16 cellular contexts compared by ENCODE assay signal in the genomic region with DNA sequence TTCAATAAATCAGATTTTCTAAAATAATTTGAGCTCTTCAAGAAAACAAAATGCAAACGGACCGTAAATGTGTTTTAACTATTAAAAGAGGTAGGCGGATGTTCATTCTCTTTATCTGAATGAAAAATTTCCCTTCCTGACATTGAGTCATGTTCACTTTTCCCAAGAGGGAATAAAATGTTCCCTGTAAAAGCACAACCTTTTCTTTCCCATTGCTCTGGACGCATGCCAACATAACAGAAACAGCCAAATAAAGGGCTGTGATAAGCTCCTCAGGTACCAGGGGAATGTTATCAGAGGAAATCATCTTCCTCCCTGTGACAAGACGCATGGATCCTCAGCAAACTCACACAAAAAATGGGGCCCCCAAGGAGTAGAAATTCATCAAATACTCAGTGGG.
DNase-seq lines count a peak whose midpoint lies in the region; ATAC-seq, FAIRE-seq and TF ChIP-seq lines count a peak whose summit lies in the region.
"Had no signal": no experiment of that assay in that cellular context is flagged by ENCODE, and none has a peak within 500 bp of the region (broad histone marks: within the 10 kb centered on the region; RNA-seq: fewer than 3 reads in every experiment).

No MANE protein-coding gene starts in this region.

- no peaks in the 10 kb centered on the region for H3K36me3 Mint-ChIP-seq in type B pancreatic cell

- no peak overlapping the region for H3K4me3 Mint-ChIP-seq in type B pancreatic cell

- ATAC-seq in heart left ventricle (peak; percentile 57 to 78 (median 72)), Right ventricle myocardium inferior (no peak), GM19328 (IDR thresholded peaks at IDR 0.05; ENCODE audit: unreplicated experiment) (no peak)

- H3K27ac ChIP-seq in heart left ventricle, result no peak overlapping the region
- peak overlapping the region; percentile 41 for H3K27ac ChIP-seq in endothelial cell of umbilical vein (ENCODE audit: insufficient read depth, low read depth, low read length)
- no peak overlapping the region for H3K27ac ChIP-seq in mesendoderm (ENCODE audit: low read depth, low read length)
- H3K27ac ChIP-seq: coronary artery, pancreas had no signal

- H3K27ac Mint-ChIP-seq in type B pancreatic cell, result peak overlapping the region; percentile 16

- H3K27me3 ChIP-seq in heart left ventricle (no peaks in the 10 kb centered on the region), endothelial cell of umbilical vein (ENCODE audit: control insufficient read depth in 2 of 2, insufficient read depth in 2 of 2, low read length in 2 of 2) (no peaks in the 10 kb centered on the region), mesendoderm (ENCODE audit: insufficient read depth, low read length, poor library complexity) (no peaks in the 10 kb centered on the region)
- H3K27me3 ChIP-seq: pancreas had no signal

- no peak for TF ChIP-seq POLR2A in heart left ventricle (IDR thresholded peaks at IDR 0.05)
- TF ChIP-seq POLR2A in endothelial cell of umbilical vein (IDR thresholded peaks at IDR 0.05; ENCODE audit: low read depth, low read length), result no peak

- POLR2A ChIA-PET in endothelial cell of umbilical vein (lab: Charles Lee), result no interaction called here

- peak; percentile 80 for FAIRE-seq in endothelial cell of umbilical vein (lab: Jason Lieb, UNC)
- FAIRE-seq: GM18507, GM19239, pancreas had no signal

- no peak overlapping the region for H2BK120ac ChIP-seq in mesendoderm (ENCODE audit: low read depth, low read length)

- H2BK5ac ChIP-seq in mesendoderm (ENCODE audit: low read length), result no peak overlapping the region

- intact Hi-C loops in heart left ventricle (cut with DNase I) (no loop called here), Right ventricle myocardium inferior (cut with DNase I) (loop anchor here (10.0 kb wide), 1 partner anchor 364 kb away; the partner anchor contains the start of gene FZD1), endothelial cell of umbilical vein (cut with micrococcal nuclease) (loop anchor here (1.0 to 5.0 kb wide), 3 partner anchors 161 to 364 kb away; partner anchors contain the start of gene FZD1)

- H3K4me3 ChIP-seq in heart left ventricle (no peak overlapping the region), endothelial cell of umbilical vein (replicated peaks in 1 of 3; ENCODE audit: insufficient read depth in 1 of 3, low read depth in 1 of 3, low read length in 3 of 3) (no peak overlapping the region), mesendoderm (ENCODE audit: low read length) (no peak overlapping the region)
- H3K4me3 ChIP-seq: coronary artery, pancreas had no signal

- CTCF ChIA-PET in endothelial cell of umbilical vein (lab: Charles Lee), result interaction anchor here (0.7 to 1.1 kb wide), 3 partner anchors 10 to 341 kb away, joined by 3 to 4 read pairs (median 3); no protein-coding TSS in a partner anchor

- H3K9me3 ChIP-seq in heart left ventricle, result no peaks in the 10 kb centered on the region
- no peaks in the 10 kb centered on the region for H3K9me3 ChIP-seq in endothelial cell of umbilical vein (replicated peaks; ENCODE audit: control insufficient read depth, insufficient read depth, low read length)
- H3K9me3 ChIP-seq: pancreas had no signal

- H3K4me2 ChIP-seq in endothelial cell of umbilical vein (ENCODE audit: insufficient read depth, low read length) (peak overlapping the region; percentile 82), mesendoderm (ENCODE audit: low read length) (no peak overlapping the region)

- no peak overlapping the region for H3K18ac ChIP-seq in mesendoderm (ENCODE audit: low read length)

- no TSS peak for BruUV-seq in endothelial cell of umbilical vein (replicated peaks; lab: Mats Ljungman, UMichigan)

- H3K4ac ChIP-seq in mesendoderm (ENCODE audit: low read depth, low read length), result no peak overlapping the region

- H4K20me1 ChIP-seq in endothelial cell of umbilical vein (replicated peaks; ENCODE audit: control insufficient read depth, extremely low read depth, insufficient read depth, low read length), result no peaks in the 10 kb centered on the region

- dilution Hi-C loops in endothelial cell of umbilical vein (cut with MboI; ENCODE audit: extremely low pct_ligation_motif_present, low sequenced_read_pairs), result no loop called here

- no peak overlapping the region for H2AK5ac ChIP-seq in mesendoderm (ENCODE audit: low read length)

- DNase-seq in heart left ventricle, result peak in 3 of 5 donors; percentile 33 to 40 (median 40)
- DNase-seq in Right ventricle myocardium inferior (ENCODE audit: missing footprints), result no peak
- peak; percentile 64 for DNase-seq in NCI-H69 (lab: John Stamatoyannopoulos, UW)
- DNase-seq in endothelial cell of umbilical vein (ENCODE audit: low read depth, low spot score), result peak; percentile 77
- DNase-seq in type B pancreatic cell (ENCODE audit: extremely low spot score, unreplicated experiment), result no peak
- no peak for DNase-seq in mesendoderm
- no peak for DNase-seq in RPMI8226
- DNase-seq: activated effector memory CD4-positive, alpha-beta T cell treated with Interleukin-2 at 50 U/mL for 16 hours; amygdala; COR-L47; pancreas; stimulated activated naive CD4-positive, alpha-beta T cell treated with Interleukin-2 at 50 U/mL for 16 hours had no signal

- no peaks in the 10 kb centered on the region for H3K9me3 Mint-ChIP-seq in type B pancreatic cell

- peak overlapping the region; percentile 48 for H2AFZ ChIP-seq in endothelial cell of umbilical vein (ENCODE audit: low read depth, low read length)

- H3K27me3 Mint-ChIP-seq in type B pancreatic cell, result no peaks in the 10 kb centered on the region

- peaks cover 35% of the 10 kb centered on the region for H3K4me1 Mint-ChIP-seq in type B pancreatic cell (ENCODE audit: unreplicated experiment)

- H3K4me1 ChIP-seq in heart left ventricle (peaks cover 0 to 20% (median 10%) of the 10 kb centered on the region in 12 donors), endothelial cell of umbilical vein (ENCODE audit: control insufficient read depth, extremely low read depth, insufficient read depth, low read length) (peaks cover 22% of the 10 kb centered on the region), mesendoderm (ENCODE audit: control insufficient read depth, low read depth, low read length) (peaks cover 2% of the 10 kb centered on the region)

- H4K5ac ChIP-seq in mesendoderm (ENCODE audit: low read length), result no peak overlapping the region

- no peaks in the 10 kb centered on the region for H3K79me1 ChIP-seq in mesendoderm (ENCODE audit: low read length)

- TF ChIP-seq CTCF in heart left ventricle (IDR thresholded peaks at IDR 0.05), result no peak
- no peak for TF ChIP-seq CTCF in endothelial cell of umbilical vein (IDR thresholded peaks at IDR 0.05; ENCODE audit: extremely low read depth in 1 of 2, insufficient read depth in 1 of 2, low read depth in 1 of 2, low read length in 2 of 2)
- TF ChIP-seq CTCF in type B pancreatic cell (conservative IDR thresholded peaks at IDR 0.05), result no peak

- H3K9ac ChIP-seq in endothelial cell of umbilical vein (replicated peaks; ENCODE audit: extremely low read depth, insufficient read depth, low read length) (peak overlapping the region; percentile 16), mesendoderm (ENCODE audit: low read length) (no peak overlapping the region)

- H3K23ac ChIP-seq in mesendoderm (ENCODE audit: low read length), result no peak overlapping the region

- H2BK15ac ChIP-seq in mesendoderm (replicated peaks; ENCODE audit: low read depth), result no peak overlapping the region

- H3K9me1 ChIP-seq in endothelial cell of umbilical vein (replicated peaks; ENCODE audit: control insufficient read depth, extremely low read depth, insufficient read depth, low read length), result no peaks in the 10 kb centered on the region

- 34 to 53% (median 42%) methylated on average over 5 of the region's 5 CpGs for WGBS in heart left ventricle, 4 donors
- no CpG with 5 or more reads among the region's 5 CpGs for WGBS in mesendoderm (ENCODE audit: extremely low coverage, insufficient coverage, low lambda C conversion rate)

- H3K79me2 ChIP-seq in endothelial cell of umbilical vein (ENCODE audit: control insufficient read depth, insufficient read depth, low read length) (no peaks in the 10 kb centered on the region), mesendoderm (ENCODE audit: control insufficient read depth, insufficient read depth, low read length) (no peaks in the 10 kb centered on the region)

- no peak overlapping the region for H3K56ac ChIP-seq in mesendoderm (ENCODE audit: low read length)

- no peak overlapping the region for H4K8ac ChIP-seq in mesendoderm (ENCODE audit: low read depth, low read length)

- H3K36me3 ChIP-seq in heart left ventricle (no peaks in the 10 kb centered on the region), endothelial cell of umbilical vein (ENCODE audit: control insufficient read depth in 2 of 2, extremely low read depth in 1 of 2, insufficient read depth in 2 of 2, low read length in 2 of 2) (no peaks in the 10 kb centered on the region), mesendoderm (ENCODE audit: control insufficient read depth, insufficient read depth, low read length) (no peaks in the 10 kb centered on the region)
- H3K36me3 ChIP-seq: pancreas had no signal

TF ChIP-seq in endothelial cell of umbilical vein, 7 proteins besides CTCF, POLR2A, EP300 and RAD21:
- TF ChIP-seq GATA2 (IDR thresholded peaks at IDR 0.05; ENCODE audit: insufficient read depth, insufficient read length, low read depth, low read length), result peak; percentile 95
- TF ChIP-seq FOS (IDR thresholded peaks at IDR 0.05; ENCODE audit: borderline replicate concordance, insufficient read depth, low read length), result peak; percentile 54
- no peak for TF ChIP-seq MYC (IDR thresholded peaks at IDR 0.05; ENCODE audit: low read depth, low read length)
- peak; percentile 40 for TF ChIP-seq POLR2AphosphoS5 (IDR thresholded peaks at IDR 0.05; ENCODE audit: insufficient read depth, low read depth, low read length)
- TF ChIP-seq, protein P1, sequence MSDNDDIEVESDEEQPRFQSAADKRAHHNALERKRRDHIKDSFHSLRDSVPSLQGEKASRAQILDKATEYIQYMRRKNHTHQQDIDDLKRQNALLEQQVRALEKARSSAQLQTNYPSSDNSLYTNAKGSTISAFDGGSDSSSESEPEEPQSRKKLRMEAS (IDR thresholded peaks at IDR 0.05; ENCODE audit: insufficient read depth, insufficient read length), result no peak
- TF ChIP-seq EZH2 (IDR thresholded peaks at IDR 0.05; ENCODE audit: borderline replicate concordance, low read depth, low read length, severe bottlenecking), result no peak

Comparison
In these comparisons a context has a peak if more than half of its experiments do, and no peak if none do; other contexts are left out.
1. ATAC-seq: peak in heart left ventricle (4 of 4); none in Right ventricle myocardium inferior (single experiment) and GM19328 (single experiment).
2. DNase-seq: peak in heart left ventricle (3 of 5), NCI-H69 (single experiment) and endothelial cell of umbilical vein (single experiment); none in Right ventricle myocardium inferior (single experiment), type B pancreatic cell (single experiment), mesendoderm (single experiment) and RPMI8226 (single experiment).
3. intact Hi-C loops: an anchor here in Right ventricle myocardium inferior (10.0 kb wide) and endothelial cell of umbilical vein (1.0 to 5.0 kb wide); none called in heart left ventricle.